In genomic region chr4:38574559-38575333, GRCh38 we compare ENCODE assay signal across 15 cellular contexts.
DNase-seq lines count a peak whose midpoint lies in the region; ATAC-seq lines count a peak whose summit lies in the region.
"Had no signal": no experiment of that assay in that cellular context is flagged by ENCODE, and none has a peak within 500 bp of the region (broad histone marks: within the 10 kb centered on the region; RNA-seq: fewer than 3 reads in every experiment).

No MANE protein-coding gene starts in this region.

- intact Hi-C loops in naive thymus-derived CD4-positive, alpha-beta T cell (cut with micrococcal nuclease): loop anchor here in 1 of 2 donors (5.0 kb wide), 1 partner anchor 37 kb away; no protein-coding TSS in a partner anchor

- no peaks in the 10 kb centered on the region for H3K9me3 ChIP-seq in naive thymus-derived CD4-positive, alpha-beta T cell (ENCODE audit: control insufficient read depth in 2 of 3, low read length in 3 of 3)

- ATAC-seq in naive thymus-derived CD4-positive, alpha-beta T cell: peak; percentile 52
- ATAC-seq in HG03108 (IDR thresholded peaks at IDR 0.05; ENCODE audit: unreplicated experiment) (no peak), HG02588 (IDR thresholded peaks at IDR 0.05; ENCODE audit: unreplicated experiment) (no peak), GM18907 (IDR thresholded peaks at IDR 0.05; ENCODE audit: unreplicated experiment) (no peak), GM21723 (IDR thresholded peaks at IDR 0.05; ENCODE audit: unreplicated experiment) (no peak)

- H3K4me1 Mint-ChIP-seq in naive thymus-derived CD4-positive, alpha-beta T cell: peaks cover 0 to 17% (median 12%) of the 10 kb centered on the region in 7 donors

- no peak overlapping the region for H3K4me3 ChIP-seq in naive thymus-derived CD4-positive, alpha-beta T cell (ENCODE audit: low read length)
- H3K4me3 ChIP-seq: heart right ventricle had no signal

- DNase-seq in C1 segment of cervical spinal cord (lab: John Stamatoyannopoulos, UW): peak in 12 of 14 donors; percentile 17 to 86 (median 46)
- DNase-seq in NCI-H2171 (lab: John Stamatoyannopoulos, UW): peak; percentile 54
- DNase-seq in cerebellar cortex (ENCODE audit: low spot score): peak; percentile 85
- DNase-seq in naive thymus-derived CD4-positive, alpha-beta T cell: no peak
- DNase-seq: activated T-cell treated with anti-CD3 and anti-CD28 coated beads, Interleukin-2, amount 50 U/mL, for 24 hours; central memory CD4-positive, alpha-beta T cell; heart right ventricle; NCI-H748 treated with DMSO at 0.1 percent for 48 hours; nephron progenitor cell; T-helper 2 cell had no signal

- no peaks in the 10 kb centered on the region for H3K27me3 ChIP-seq in naive thymus-derived CD4-positive, alpha-beta T cell (ENCODE audit: control insufficient read depth in 2 of 2, insufficient read depth in 2 of 2, low read length in 2 of 2)
- H3K27me3 ChIP-seq: heart right ventricle had no signal

- no peaks in the 10 kb centered on the region for H3K4me1 ChIP-seq in naive thymus-derived CD4-positive, alpha-beta T cell (ENCODE audit: control insufficient read depth in 2 of 2, insufficient read depth in 2 of 2, low read length in 2 of 2)

- no peak overlapping the region for H3K27ac ChIP-seq in naive thymus-derived CD4-positive, alpha-beta T cell (ENCODE audit: low read depth, low read length)
- H3K27ac ChIP-seq: heart right ventricle had no signal

- CTCF ChIA-PET in naive thymus-derived CD4-positive, alpha-beta T cell (lab: Charles Lee): no interaction called here

- peaks cover 0 to 6% (median 0%) of the 10 kb centered on the region in 11 donors for H3K9me3 Mint-ChIP-seq in naive thymus-derived CD4-positive, alpha-beta T cell
- H3K9me3 Mint-ChIP-seq: activated T-cell treated with anti-CD3 and anti-CD28 coated beads, Interleukin-2, amount 50 U/mL, for 24 hours had no signal

- no peaks in the 10 kb centered on the region for H3K36me3 ChIP-seq in naive thymus-derived CD4-positive, alpha-beta T cell (ENCODE audit: control insufficient read depth in 2 of 3, insufficient read depth in 3 of 3, low read length in 3 of 3)
- H3K36me3 ChIP-seq: heart right ventricle had no signal

- POLR2A ChIA-PET in naive thymus-derived CD4-positive, alpha-beta T cell (lab: Charles Lee): interaction anchor here (0.6 kb wide), 1 partner anchor 99 kb away, joined by 3 read pairs; no protein-coding TSS in a partner anchor

- peak overlapping the region in 1 of 9 donors; percentile 29 for H3K27ac Mint-ChIP-seq in naive thymus-derived CD4-positive, alpha-beta T cell
- H3K27ac Mint-ChIP-seq: activated T-cell treated with anti-CD3 and anti-CD28 coated beads, Interleukin-2, amount 50 U/mL, for 24 hours; B cell; nephron progenitor cell had no signal

- peaks cover 0 to 16% (median 0%) of the 10 kb centered on the region in 5 donors for H3K27me3 Mint-ChIP-seq in naive thymus-derived CD4-positive, alpha-beta T cell

- no peak overlapping the region for H3K4me3 Mint-ChIP-seq in naive thymus-derived CD4-positive, alpha-beta T cell
- H3K4me3 Mint-ChIP-seq: activated T-cell treated with anti-CD3 and anti-CD28 coated beads, Interleukin-2, amount 50 U/mL, for 24 hours; B cell; nephron progenitor cell had no signal

- no peaks in the 10 kb centered on the region for H3K36me3 Mint-ChIP-seq in naive thymus-derived CD4-positive, alpha-beta T cell

Comparison
In these comparisons a context has a peak if more than half of its experiments do, and no peak if none do; other contexts are left out.
1. DNase-seq: peak in C1 segment of cervical spinal cord (12 of 14), NCI-H2171 (single experiment) and cerebellar cortex (single experiment); none in naive thymus-derived CD4-positive, alpha-beta T cell (0 of 9).